ENCODE assay signal across 24 cellular contexts in genomic region chrX:57074458-57074857, GRCh38.
"Had no signal": no experiment of that assay in that cellular context is flagged by ENCODE, and none has a peak within 500 bp of the region (broad histone marks: within the 10 kb centered on the region; RNA-seq: fewer than 3 reads in every experiment).

No MANE protein-coding gene starts in this region.

- H3K27ac Mint-ChIP-seq: immature natural killer cell; mesothelial cell of epicardium; naive B cell; naive thymus-derived CD8-positive, alpha-beta T cell had no signal

- FAIRE-seq: endothelial cell of umbilical vein, frontal cortex had no signal

- H3K36me3 ChIP-seq: esophagus muscularis mucosa, gastroesophageal sphincter, heart left ventricle, left lung, lower lobe of right lung had no signal

- H3K4me1 ChIP-seq: esophagus muscularis mucosa, foreskin keratinocyte, gastroesophageal sphincter, heart left ventricle, left lung, lower lobe of right lung had no signal

- ATAC-seq: foreskin keratinocyte; gastroesophageal sphincter; heart left ventricle; left cardiac atrium; left lung; left ventricle myocardium superior; lower lobe of right lung; mucosa of descending colon; naive thymus-derived CD8-positive, alpha-beta T cell had no signal

- H3K4me2 ChIP-seq: hepatocyte had no signal

- H3K79me2 ChIP-seq: hepatocyte had no signal

- H3K9me3 ChIP-seq: esophagus muscularis mucosa, gastroesophageal sphincter, left lung, lower lobe of right lung, mucosa of descending colon had no signal

- H3K27ac ChIP-seq: coronary artery, dorsolateral prefrontal cortex, esophagus muscularis mucosa, foreskin keratinocyte, gastroesophageal sphincter, heart left ventricle, hepatocyte, left lung, lower lobe of right lung had no signal

- H3K27me3 ChIP-seq: foreskin keratinocyte, gastroesophageal sphincter, hepatocyte, left lung had no signal

- H3K4me3 ChIP-seq: coronary artery, dorsolateral prefrontal cortex, esophagus muscularis mucosa, gastroesophageal sphincter, heart left ventricle, hepatocyte, left lung, lower lobe of right lung, mucosa of descending colon had no signal

- DNase-seq: dermis blood vessel endothelial cell; dorsolateral prefrontal cortex; effector CD4-positive, alpha-beta T cell; effector memory CD4-positive, alpha-beta T cell; foreskin keratinocyte; heart left ventricle; hypothalamus; immature natural killer cell; islet precursor cell; left cardiac atrium; left lung; left ventricle myocardium superior; lower lobe of right lung; mesenchymal stem cell; mucosa of descending colon; naive B cell; naive thymus-derived CD8-positive, alpha-beta T cell had no signal

- H3K36me3 Mint-ChIP-seq: immature natural killer cell, naive B cell had no signal

- H2AFZ ChIP-seq: hepatocyte had no signal

- H3K4me3 Mint-ChIP-seq: immature natural killer cell; mesothelial cell of epicardium; naive B cell; naive thymus-derived CD8-positive, alpha-beta T cell had no signal

- H3K4me1 Mint-ChIP-seq: immature natural killer cell; naive B cell; naive thymus-derived CD8-positive, alpha-beta T cell had no signal
